31 cellular contexts compared by ENCODE assay signal in the genomic region with DNA sequence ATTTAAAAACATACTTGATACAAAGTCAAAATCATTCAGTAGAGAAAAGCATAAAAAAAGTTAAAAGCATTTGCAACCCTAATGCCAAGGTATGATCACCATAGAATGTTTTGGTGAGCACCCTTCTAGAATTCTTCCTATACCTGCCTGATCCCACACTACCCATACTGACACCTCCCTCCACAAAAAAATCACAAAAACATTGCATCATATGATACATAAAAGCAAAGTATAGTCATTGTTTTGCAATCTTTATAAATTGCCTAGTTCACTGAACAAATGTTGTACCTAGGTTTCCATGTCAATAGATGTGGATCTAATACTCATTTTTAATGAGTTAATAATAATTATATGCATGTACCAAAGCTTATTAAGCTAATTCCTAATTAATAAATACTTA. TPM values are rescaled to one million over a fixed set of nuclear protein-coding genes. Genes with fewer than 3 reads are reported as not detected.
DNase-seq lines count a peak whose midpoint lies in the region; ATAC-seq, FAIRE-seq and TF ChIP-seq lines count a peak whose summit lies in the region.
"Had no signal": no experiment of that assay in that cellular context is flagged by ENCODE, and none has a peak within 500 bp of the region (broad histone marks: within the 10 kb centered on the region; RNA-seq: fewer than 3 reads in every experiment).

No MANE protein-coding gene starts in this region.

- CTCF ChIA-PET in IMR-90 (lab: Yijun Ruan, JAX) = no interaction called here
- CTCF ChIA-PET in K562 (lab: Yijun Ruan, JAX; ENCODE audit: low intra/inter-chr PET ratio) = no interaction called here

- no peak overlapping the region for H3K56ac ChIP-seq in IMR-90 (ENCODE audit: extremely low read depth, insufficient read depth, low read length)

- no peak overlapping the region for H2AK5ac ChIP-seq in IMR-90 (ENCODE audit: low read depth, low read length)
- H2AK5ac ChIP-seq in trophoblast cell (ENCODE audit: low read length) = no peak overlapping the region

- in situ Hi-C loops in IMR-90 (cut with MboI; ENCODE audit: low sequenced_read_pairs) (no loop called here), K562 (cut with MboI) (loop anchor here (5.0 to 10.0 kb wide), 2 partner anchors 88 to 175 kb away; a partner anchor contains a TSS)

- H3K4me1 ChIP-seq in IMR-90 (ENCODE audit: control insufficient read depth, insufficient read depth, low read length) = no peaks in the 10 kb centered on the region
- no peaks in the 10 kb centered on the region for H3K4me1 ChIP-seq in K562 (replicated peaks in 1 of 2; ENCODE audit: control insufficient read depth in 2 of 2, insufficient read depth in 2 of 2, low read length in 2 of 2)
- H3K4me1 ChIP-seq in pancreas = no peaks in the 10 kb centered on the region
- H3K4me1 ChIP-seq in trophoblast cell (ENCODE audit: control insufficient read depth in 1 of 2, insufficient read depth in 2 of 2, low read length in 2 of 2) = peaks cover 0 to 2% of the 10 kb centered on the region in 2 experiments
- H3K4me1 ChIP-seq: BE2C had no signal

- FAIRE-seq in K562 (lab: Jason Lieb, UNC) (no peak), pancreas (lab: Jason Lieb, UNC) (peak; percentile 5)
- FAIRE-seq: GM12878, GM12892, GM18507 had no signal

- H2BK5ac ChIP-seq in IMR-90 (ENCODE audit: low read depth, low read length, poor library complexity, severe bottlenecking) (no peak overlapping the region), trophoblast cell (ENCODE audit: low read depth, low read length, poor library complexity) (no peak overlapping the region)

- H3K36me3 ChIP-seq in IMR-90 (ENCODE audit: control insufficient read depth, insufficient read depth, low read length) (no peaks in the 10 kb centered on the region), K562 (ENCODE audit: control insufficient read depth, insufficient read depth, low read length) (no peaks in the 10 kb centered on the region), pancreas (no peaks in the 10 kb centered on the region), trophoblast cell (ENCODE audit: control insufficient read depth in 1 of 2, insufficient read depth in 2 of 2, low read length in 2 of 2) (no peaks in the 10 kb centered on the region)
- H3K36me3 ChIP-seq: BE2C, BLaER1 had no signal

- H2BK120ac ChIP-seq in IMR-90 (ENCODE audit: low read depth, low read length) (no peak overlapping the region), trophoblast cell (ENCODE audit: insufficient read depth, low read length, poor library complexity) (no peak overlapping the region)

- TF ChIP-seq RAD21 in IMR-90 (IDR thresholded peaks at IDR 0.05; ENCODE audit: low read length) (no peak), K562 (CRISPR knock-in tag; conservative IDR thresholded peaks at IDR 0.05 in 1 of 2, IDR thresholded peaks at IDR 0.05 in 1 of 2) (no peak)

- TF ChIP-seq POLR2A in IMR-90 (IDR thresholded peaks at IDR 0.05; ENCODE audit: low read depth, low read length) = no peak
- TF ChIP-seq POLR2A in K562 (conservative IDR thresholded peaks at IDR 0.05) = no peak

- dilution Hi-C loops in IMR-90 (cut with HindIII; ENCODE audit: low sequenced_read_pairs, unreplicated experiment) = no loop called here

- H2BK15ac ChIP-seq in IMR-90 (ENCODE audit: low read depth, low read length) = no peak overlapping the region

- H3K23ac ChIP-seq in IMR-90 (ENCODE audit: low read depth, low read length) (no peak overlapping the region), trophoblast cell (ENCODE audit: low read length) (no peak overlapping the region)

- H3K18ac ChIP-seq in IMR-90 (ENCODE audit: low read depth, low read length) = no peak overlapping the region
- H3K18ac ChIP-seq in trophoblast cell (ENCODE audit: low read length) = no peak overlapping the region

- no peak overlapping the region for H4K8ac ChIP-seq in IMR-90 (ENCODE audit: low read depth in 2 of 2, low read length in 2 of 2)
- no peak overlapping the region for H4K8ac ChIP-seq in trophoblast cell (ENCODE audit: low read depth, low read length)

- intact Hi-C loops in IMR-90 (cut with micrococcal nuclease) = no loop called here
- intact Hi-C loops in K562 (cut with micrococcal nuclease) = no loop called here
- intact Hi-C loops in pancreas (cut with DNase I) = no loop called here

- H2AFZ ChIP-seq in IMR-90 (replicated peaks; ENCODE audit: low read length, poor library complexity) (no peak overlapping the region), K562 (ENCODE audit: low read depth, low read length) (no peak overlapping the region), trophoblast cell (ENCODE audit: insufficient read depth, low read length, poor library complexity) (no peak overlapping the region)

- H2BK20ac ChIP-seq in IMR-90 (ENCODE audit: low read depth, low read length) = no peak overlapping the region

- no peak overlapping the region for H3K27ac ChIP-seq in IMR-90 (ENCODE audit: insufficient read depth, low read length)
- no peak overlapping the region for H3K27ac ChIP-seq in K562 (ENCODE audit: extremely low read depth, low read depth, low read length)
- no peak overlapping the region for H3K27ac ChIP-seq in pancreas
- no peak overlapping the region for H3K27ac ChIP-seq in trophoblast cell (ENCODE audit: low read depth, low read length)
- H3K27ac ChIP-seq: BLaER1 had no signal

- H4K12ac ChIP-seq in trophoblast cell (ENCODE audit: low read depth, low read length) = no peak overlapping the region

- no TSS peak for BruUV-seq in IMR-90 (replicated peaks; lab: Mats Ljungman, UMichigan)
- BruUV-seq in K562 (replicated peaks; lab: Mats Ljungman, UMichigan) = no TSS peak

- H3K4me2 ChIP-seq in IMR-90 (ENCODE audit: low read depth, low read length) (no peak overlapping the region), K562 (ENCODE audit: insufficient read depth, low read length) (no peak overlapping the region), trophoblast cell (ENCODE audit: low read length) (no peak overlapping the region)
- H3K4me2 ChIP-seq: BLaER1 had no signal

- no peak for ATAC-seq in IMR-90 (ENCODE audit: low read depth)
- no peak for ATAC-seq in K562
- no peak for ATAC-seq in pancreas
- ATAC-seq: GM12878 had no signal

- H4K5ac ChIP-seq in IMR-90 (ENCODE audit: low read depth, low read length) = no peak overlapping the region

- H3K14ac ChIP-seq in IMR-90 (replicated peaks; ENCODE audit: low read depth, low read length) (no peak overlapping the region), trophoblast cell (ENCODE audit: low read length) (no peak overlapping the region)

- no peaks in the 10 kb centered on the region for H3K9me1 ChIP-seq in IMR-90 (ENCODE audit: insufficient read depth, low read length)
- no peaks in the 10 kb centered on the region for H3K9me1 ChIP-seq in K562 (ENCODE audit: control insufficient read depth, insufficient read depth, low read length)

- H3K79me2 ChIP-seq in K562 (ENCODE audit: control insufficient read depth, insufficient read depth, low read length) = no peaks in the 10 kb centered on the region
- H3K79me2 ChIP-seq in trophoblast cell (ENCODE audit: control insufficient read depth, insufficient read depth, low read length, poor library complexity) = peaks cover 2% of the 10 kb centered on the region

- H4K91ac ChIP-seq in IMR-90 (ENCODE audit: insufficient read depth, low read depth, low read length) = no peak overlapping the region
- no peak overlapping the region for H4K91ac ChIP-seq in trophoblast cell (ENCODE audit: low read depth, low read length)

- no peak overlapping the region for H3K4me3 ChIP-seq in IMR-90 (ENCODE audit: insufficient read depth, low read depth, low read length)
- no peak overlapping the region for H3K4me3 ChIP-seq in K562
- H3K4me3 ChIP-seq in epithelial cell of esophagus (ENCODE audit: low read length) = no peak overlapping the region
- no peak overlapping the region for H3K4me3 ChIP-seq in pancreas
- H3K4me3 ChIP-seq in trophoblast cell (ENCODE audit: low read depth, low read length) = no peak overlapping the region
- H3K4me3 ChIP-seq: BLaER1, GM12878 had no signal

- H3K4ac ChIP-seq in IMR-90 (ENCODE audit: low read depth, low read length) (no peak overlapping the region), trophoblast cell (ENCODE audit: low read depth, low read length) (no peak overlapping the region)

- no peak for DNase-seq in IMR-90
- no peak for DNase-seq in K562 (ENCODE audit: extremely low read depth in 1 of 4, low spot score in 3 of 4)
- peak; percentile 35 for DNase-seq in epithelial cell of esophagus (ENCODE audit: low read depth)
- no peak for DNase-seq in pancreas
- DNase-seq in trophoblast cell = no peak
- DNase-seq in NCI-H748 (lab: John Stamatoyannopoulos, UW; ENCODE audit: unreplicated experiment) = no peak
- DNase-seq in NK-92 treated with Interleukin-12 subunit alpha and Interleukin-12 subunit beta, amount 100 ng/mL, for 24 hours (lab: John Stamatoyannopoulos, UW) = no peak
- DNase-seq in UCSD-AML1 (lab: John Stamatoyannopoulos, UW; ENCODE audit: unreplicated experiment) = no peak
- DNase-seq: 8988T; ACHN; BE2C; C1 segment of cervical spinal cord; CD4-positive, alpha-beta memory T cell; CD4-positive, CD25-positive, alpha-beta regulatory T cell; CD8-positive, alpha-beta memory T cell; COR-L47; DMS 273 treated with DMSO at 0.1 percent for 48 hours; DMS153; DMS53; DMS79; DND-41; EL; GDM1 had no signal

- no peak overlapping the region for H3K9ac ChIP-seq in IMR-90 (ENCODE audit: low read depth, low read length)
- H3K9ac ChIP-seq in K562 (ENCODE audit: insufficient read depth in 1 of 2, low read depth in 2 of 2, low read length in 2 of 2) = no peak overlapping the region
- no peak overlapping the region for H3K9ac ChIP-seq in trophoblast cell (ENCODE audit: low read length)
- H3K9ac ChIP-seq: BLaER1 had no signal

- H2BK12ac ChIP-seq in trophoblast cell (ENCODE audit: low read length) = no peak overlapping the region

- H2AK9ac ChIP-seq in IMR-90 (replicated peaks; ENCODE audit: low read depth, low read length, poor library complexity) = no peak overlapping the region

- H4K20me1 ChIP-seq in IMR-90 (ENCODE audit: insufficient read depth, low read length) (no peaks in the 10 kb centered on the region), K562 (replicated peaks; ENCODE audit: control insufficient read depth, insufficient read depth, low read length) (no peaks in the 10 kb centered on the region; the same call in 1 of the 2 replicates)
- H4K20me1 ChIP-seq: BLaER1 had no signal

- no peak for TF ChIP-seq CTCF in IMR-90 (conservative IDR thresholded peaks at IDR 0.05; ENCODE audit: low read depth, low read length)
- TF ChIP-seq CTCF in K562 (IDR thresholded peaks at IDR 0.05 in 2 of 3, conservative IDR thresholded peaks at IDR 0.05 in 1 of 3; ENCODE audit: insufficient read depth in 2 of 3, low read depth in 1 of 3, low read length in 3 of 3) = no peak
- no peak for TF ChIP-seq CTCF in epithelial cell of esophagus (IDR thresholded peaks at IDR 0.05; ENCODE audit: insufficient read depth, low read depth, low read length, missing control alignments)
- no peak for TF ChIP-seq CTCF in pancreas (IDR thresholded peaks at IDR 0.05)

- no peaks in the 10 kb centered on the region for H3K9me3 ChIP-seq in IMR-90 (ENCODE audit: control insufficient read depth, insufficient read depth, low read length)
- no peaks in the 10 kb centered on the region for H3K9me3 ChIP-seq in K562 (replicated peaks; ENCODE audit: control insufficient read depth, insufficient read depth, low read depth, low read length)
- no peaks in the 10 kb centered on the region for H3K9me3 ChIP-seq in pancreas
- H3K9me3 ChIP-seq in trophoblast cell (ENCODE audit: insufficient read depth, low read depth, low read length) = no peaks in the 10 kb centered on the region
- H3K9me3 ChIP-seq: BE2C, BLaER1 had no signal

- H3K27me3 ChIP-seq in IMR-90 (ENCODE audit: control insufficient read depth, insufficient read depth, low read length) (peaks cover 8% of the 10 kb centered on the region), K562 (ENCODE audit: control insufficient read depth in 2 of 2, insufficient read depth in 2 of 2, low read length in 2 of 2) (peaks cover 2 to 13% of the 10 kb centered on the region in 2 experiments; a peak in 2 of 5 replicates), pancreas (no peaks in the 10 kb centered on the region), trophoblast cell (ENCODE audit: insufficient read depth, low read length) (no peaks in the 10 kb centered on the region)
- H3K27me3 ChIP-seq: BE2C, BLaER1 had no signal

- POLR2A ChIA-PET in IMR-90 (lab: Charles Lee; ENCODE audit: unreplicated experiment) (no interaction called here), K562 (lab: Yijun Ruan, JAX) (no interaction called here)

- no peak for TF ChIP-seq EP300 in K562 (IDR thresholded peaks at IDR 0.05; ENCODE audit: low read length)

- no peaks in the 10 kb centered on the region for H3K79me1 ChIP-seq in IMR-90 (ENCODE audit: low read depth in 1 of 2, low read length in 2 of 2)
- no peaks in the 10 kb centered on the region for H3K79me1 ChIP-seq in trophoblast cell (ENCODE audit: low read length)

RNA-seq across cellular contexts. Expression of a gene that starts 54.1 kb away (rescaled TPM):
- total RNA-seq in IMR-90 (2012; rRNA removed) (not detected in 2 replicates), K562 (2014; rRNA removed) (not detected in 2 replicates), K562 (2014; rRNA removed; fragmentation: Illumina TruSeq; extraction: Trizol) (0.03 and 0.04 TPM in 2 replicates), K562 (2015; rRNA removed; fragmentation: Illumina TruSeq; extraction: Trizol) (0.04 TPM in 1 of 2 replicates, not detected in the other), K562 (2021) (0.04 and 0.07 TPM in 2 replicates), pancreas (under 1 TPM in 3 of 6 donors, not detected in 3; 0.03 to 0.41 (median 0.09) TPM)
- polyA plus RNA-seq in IMR-90 (2012; rRNA removed) (not detected in 2 replicates), K562 (2011; rRNA removed) (not detected in 2 replicates), K562 (2014; fragmentation: Illumina TruSeq; extraction: Trizol) (not detected in 2 replicates), K562 (2014; fragmentation: Nextera tagmentation; extraction: Ambion mirVana) (under 1 TPM in 1 of 2 experiments, not detected in 1; 0.15 TPM), K562 (2014; rRNA removed) (not detected in 2 replicates), pancreas (not detected)
- not detected in 2 replicates for polyA plus RNA-seq in IMR-90 (2012; cell fraction: cytosol; rRNA removed)
- not detected in 2 replicates for polyA plus RNA-seq in IMR-90 (2012; cell fraction: nucleus; rRNA removed; ENCODE audit: low replicate concordance)
- total RNA-seq in K562 (2011; cell fraction: chromatin; rRNA removed; ENCODE audit: low replicate concordance) = 0.07 and 0.09 TPM in 2 replicates
- 0.17 TPM in 1 of 2 replicates, not detected in the other for total RNA-seq in K562 (2011; cell fraction: nucleolus; rRNA removed)
- total RNA-seq in K562 (2011; cell fraction: nucleoplasm; rRNA removed) = 0.15 TPM in 1 of 2 replicates, not detected in the other
- not detected in 2 replicates for polyA plus RNA-seq in K562 (2011; cell fraction: cytosol; rRNA removed)
- not detected in 2 replicates for polyA plus RNA-seq in K562 (2011; cell fraction: nucleus; rRNA removed)
- polyA plus RNA-seq in K562 (2012) = 0.03 and 0.24 TPM in 2 replicates
- polyA minus RNA-seq in K562 (2011; rRNA and poly(A)+ RNA removed) = 0.07 TPM in 1 of 2 replicates, not detected in the other
- polyA minus RNA-seq in K562 (2011; cell fraction: cytosol; rRNA and poly(A)+ RNA removed) = not detected in 2 replicates
- 0.13 and 0.78 TPM in 2 replicates for polyA minus RNA-seq in K562 (2011; cell fraction: nucleus; rRNA and poly(A)+ RNA removed)
- 0.15 TPM in 2 replicates for polyA plus RNA-seq in trophoblast cell (2013)
- total RNA-seq: CD4-positive, CD25-positive, alpha-beta regulatory T cell; CD8-positive, alpha-beta memory T cell; Daoy; G401 had no signal
- polyA plus RNA-seq: AG04450; CD14-positive monocyte; CD4-positive, alpha-beta memory T cell; CD4-positive, CD25-positive, alpha-beta regulatory T cell; CD8-positive, alpha-beta memory T cell; GM12878 had no signal
